In the genomic region with DNA sequence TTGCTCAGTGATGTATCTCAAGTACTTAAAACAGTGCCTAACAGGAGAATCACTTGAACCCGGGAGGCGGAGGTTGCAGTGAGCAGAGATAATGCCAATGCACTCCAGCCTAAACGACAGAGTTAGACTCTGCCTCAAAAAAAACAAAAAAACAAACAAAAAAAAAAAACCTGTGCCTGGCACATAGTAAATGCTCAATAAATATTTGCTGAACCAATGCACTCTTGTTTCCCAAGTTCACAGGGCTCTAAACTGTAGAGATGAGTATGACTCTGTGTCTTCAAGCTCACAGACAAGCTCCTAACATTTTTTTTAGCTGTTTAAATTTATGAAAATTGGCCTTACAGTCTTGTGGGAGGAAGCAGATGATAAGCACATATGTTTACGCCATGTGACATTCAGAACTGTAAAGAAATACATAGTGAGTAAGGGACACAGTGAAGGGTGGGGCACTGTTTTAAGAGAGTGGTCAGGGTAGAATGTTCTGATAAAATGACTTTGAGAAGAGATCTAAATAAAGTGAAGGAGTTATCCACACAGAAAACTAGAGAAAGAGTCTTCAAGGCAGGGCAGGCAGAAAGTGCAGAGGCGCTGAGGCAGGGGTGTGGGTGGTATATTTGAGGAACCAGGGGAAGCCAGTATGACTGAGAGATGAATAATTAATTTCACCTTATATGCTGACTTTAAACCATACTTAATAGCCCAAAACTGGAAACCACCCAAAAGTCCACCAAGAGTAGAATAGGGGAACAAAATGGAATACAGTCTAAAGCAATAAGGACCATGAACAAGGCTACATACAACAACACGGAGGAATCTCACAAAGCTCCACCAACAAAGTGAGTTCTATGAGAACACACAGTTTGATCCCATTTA, we compare ENCODE assay signal across 10 cellular contexts. TPM values are rescaled to one million over a fixed set of nuclear protein-coding genes. Genes with fewer than 3 reads are reported as not detected.
DNase-seq lines count a peak whose midpoint lies in the region; ATAC-seq and TF ChIP-seq lines count a peak whose summit lies in the region.
"Had no signal": no experiment of that assay in that cellular context is flagged by ENCODE, and none has a peak within 500 bp of the region (broad histone marks: within the 10 kb centered on the region; RNA-seq: fewer than 3 reads in every experiment).

No MANE protein-coding gene starts in this region.

- H3K4me1 Mint-ChIP-seq in CD4-positive, alpha-beta T cell (ENCODE audit: low read depth), result peaks cover 44% of the 10 kb centered on the region
- peaks cover 40% of the 10 kb centered on the region for H3K4me1 Mint-ChIP-seq in activated CD8-positive, alpha-beta T cell treated with anti-CD3 and anti-CD28 coated beads, Interleukin-2, amount 10 ng/mL, durations not matched to agents 7 days and 5 days (ENCODE audit: low read depth)
- peaks cover 7% of the 10 kb centered on the region for H3K4me1 Mint-ChIP-seq in HFFc6 (ENCODE audit: low read depth)

- H3K36me3 ChIP-seq in tibial artery, result no peaks in the 10 kb centered on the region
- H3K36me3 ChIP-seq: brain microvascular endothelial cell had no signal

- no peak for ATAC-seq in CD4-positive, alpha-beta T cell (ENCODE audit: poor library complexity)
- ATAC-seq in GM19023 (IDR thresholded peaks at IDR 0.05; ENCODE audit: unreplicated experiment) (peak; percentile 39), HG02981 (IDR thresholded peaks at IDR 0.05; ENCODE audit: unreplicated experiment) (peak; percentile 30), HG03139 (IDR thresholded peaks at IDR 0.05; ENCODE audit: unreplicated experiment) (no peak)
- ATAC-seq in activated CD8-positive, alpha-beta T cell treated with anti-CD3 and anti-CD28 coated beads, Interleukin-2, amount 10 ng/mL, durations not matched to agents 7 days and 5 days, result no peak

- CTCF ChIA-PET in CD4-positive, alpha-beta T cell (lab: Charles Lee), result no interaction called here
- CTCF ChIA-PET in activated CD8-positive, alpha-beta T cell treated with anti-CD3 and anti-CD28 coated beads, Interleukin-2, amount 10 ng/mL, durations not matched to agents 7 days and 5 days (lab: Charles Lee), result interaction anchor here (0.8 to 3.5 kb wide), 4 partner anchors 11 to 28 kb away, joined by 3 to 19 read pairs (median 9); no protein-coding TSS in a partner anchor

- no peaks in the 10 kb centered on the region for H3K9me3 Mint-ChIP-seq in CD4-positive, alpha-beta T cell
- no peaks in the 10 kb centered on the region for H3K9me3 Mint-ChIP-seq in activated CD8-positive, alpha-beta T cell treated with anti-CD3 and anti-CD28 coated beads, Interleukin-2, amount 10 ng/mL, durations not matched to agents 7 days and 5 days (ENCODE audit: insufficient read depth)
- H3K9me3 Mint-ChIP-seq in HFFc6, result no peaks in the 10 kb centered on the region

- intact Hi-C loops in CD4-positive, alpha-beta T cell (cut with DNase I, micrococcal nuclease), result no loop called here
- intact Hi-C loops in tibial artery (cut with DNase I; ENCODE audit: low total_unique reads), result no loop called here

- no peaks in the 10 kb centered on the region for H3K27me3 ChIP-seq in CD4-positive, alpha-beta T cell (ENCODE audit: control insufficient read depth, insufficient read depth, low read length)
- H3K27me3 ChIP-seq in tibial artery, result no peaks in the 10 kb centered on the region
- H3K27me3 ChIP-seq: brain microvascular endothelial cell had no signal

- no peaks in the 10 kb centered on the region for H3K9me3 ChIP-seq in CD4-positive, alpha-beta T cell (ENCODE audit: control insufficient read depth, low read length)
- no peaks in the 10 kb centered on the region for H3K9me3 ChIP-seq in tibial artery

- H3K4me1 ChIP-seq in tibial artery, result peaks cover 0 to 9% (median 0%) of the 10 kb centered on the region in 4 donors

- no peak overlapping the region for H3K27ac ChIP-seq in CD4-positive, alpha-beta T cell (ENCODE audit: low read depth, low read length)
- no peak overlapping the region for H3K27ac ChIP-seq in tibial artery
- H3K27ac ChIP-seq: brain microvascular endothelial cell, KMS-11 had no signal

- H3K27ac Mint-ChIP-seq in CD4-positive, alpha-beta T cell, result peak overlapping the region; percentile 6
- H3K27ac Mint-ChIP-seq in activated CD8-positive, alpha-beta T cell treated with anti-CD3 and anti-CD28 coated beads, Interleukin-2, amount 10 ng/mL, durations not matched to agents 7 days and 5 days, result peak overlapping the region; percentile 7
- no peak overlapping the region for H3K27ac Mint-ChIP-seq in HFFc6

- no peak for DNase-seq in CD4-positive, alpha-beta T cell
- no peak for DNase-seq in activated CD8-positive, alpha-beta T cell treated with anti-CD3 and anti-CD28 coated beads, Interleukin-2, amount 10 ng/mL, durations not matched to agents 7 days and 5 days
- no peak for DNase-seq in tibial artery
- no peak for DNase-seq in NCI-H510A (lab: John Stamatoyannopoulos, UW)
- DNase-seq in HFFc6, result no peak
- DNase-seq: brain microvascular endothelial cell had no signal

- H3K27me3 Mint-ChIP-seq in CD4-positive, alpha-beta T cell, result no peaks in the 10 kb centered on the region
- H3K27me3 Mint-ChIP-seq in activated CD8-positive, alpha-beta T cell treated with anti-CD3 and anti-CD28 coated beads, Interleukin-2, amount 10 ng/mL, durations not matched to agents 7 days and 5 days (ENCODE audit: low read depth), result no peaks in the 10 kb centered on the region
- H3K27me3 Mint-ChIP-seq in HFFc6 (ENCODE audit: insufficient read depth), result peaks cover 2% of the 10 kb centered on the region

- no peak overlapping the region for H3K4me3 ChIP-seq in tibial artery

- POLR2A ChIA-PET in CD4-positive, alpha-beta T cell (lab: Charles Lee), result interaction anchor here (0.6 to 1.9 kb wide), 2 partner anchors 12 to 44 kb away, joined by 3 to 8 read pairs; no protein-coding TSS in a partner anchor
- POLR2A ChIA-PET in activated CD8-positive, alpha-beta T cell treated with anti-CD3 and anti-CD28 coated beads, Interleukin-2, amount 10 ng/mL, durations not matched to agents 7 days and 5 days (lab: Charles Lee), result no interaction called here

- H3K36me3 Mint-ChIP-seq in CD4-positive, alpha-beta T cell (ENCODE audit: low read depth), result no peaks in the 10 kb centered on the region
- H3K36me3 Mint-ChIP-seq in activated CD8-positive, alpha-beta T cell treated with anti-CD3 and anti-CD28 coated beads, Interleukin-2, amount 10 ng/mL, durations not matched to agents 7 days and 5 days (ENCODE audit: low read depth), result peaks cover 3% of the 10 kb centered on the region
- H3K36me3 Mint-ChIP-seq in HFFc6 (ENCODE audit: low read depth), result no peaks in the 10 kb centered on the region

- no peak for TF ChIP-seq CTCF in CD4-positive, alpha-beta T cell (IDR thresholded peaks at IDR 0.05)
- no peak for TF ChIP-seq CTCF in tibial artery (IDR thresholded peaks at IDR 0.05)
- TF ChIP-seq CTCF in HFFc6 (IDR thresholded peaks at IDR 0.05), result no peak

- peak overlapping the region; percentile 47 for H3K4me3 Mint-ChIP-seq in CD4-positive, alpha-beta T cell
- H3K4me3 Mint-ChIP-seq in activated CD8-positive, alpha-beta T cell treated with anti-CD3 and anti-CD28 coated beads, Interleukin-2, amount 10 ng/mL, durations not matched to agents 7 days and 5 days, result no peak overlapping the region
- no peak overlapping the region for H3K4me3 Mint-ChIP-seq in HFFc6

RNA-seq across cellular contexts. Expression of gene MREG, which starts 8.7 kb away (rescaled TPM):
- 1 to 10 TPM; 1.8 to 2.8 TPM for total RNA-seq in CD4-positive, alpha-beta T cell
- 10 to 100 TPM; 10.9 to 12.1 TPM for total RNA-seq in activated CD8-positive, alpha-beta T cell treated with anti-CD3 and anti-CD28 coated beads, Interleukin-2, amount 10 ng/mL, durations not matched to agents 7 days and 5 days
- 1 to 10 TPM; 2.0 to 3.5 (median 3.2) TPM for total RNA-seq in HFFc6 (2021; fragmentation: NEBNext Ultra II Directional; extraction: Animal tissue kit (Norgen Biotek cat#: 25700))

Comparison
In these comparisons a context has a peak if more than half of its experiments do, and no peak if none do; other contexts are left out.
1. ATAC-seq: peak in GM19023 (single experiment) and HG02981 (single experiment); none in CD4-positive, alpha-beta T cell (single experiment), activated CD8-positive, alpha-beta T cell treated with anti-CD3 and anti-CD28 coated beads, Interleukin-2, amount 10 ng/mL, durations not matched to agents 7 days and 5 days (single experiment) and HG03139 (single experiment).